Comparison of ENCODE assay signal across 1 cellular context in genomic region chr16:49158029-49158642, GRCh38.
A peak's percentile ranks its signal among the peaks of the same experiment; 100 is the strongest.
TF ChIP-seq lines count a peak whose summit lies in the region.

No MANE protein-coding gene starts in this region.

TF ChIP-seq in HepG2, 621 proteins besides CTCF, POLR2A, EP300 and RAD21 (continued from another document and continues in another):
- TF ChIP-seq HNRNPH1 (optimal IDR thresholded peaks at IDR 0.05; ENCODE audit: low read depth, low read length) (no peak), TBP (CRISPR knock-in tag; IDR thresholded peaks at IDR 0.05) (no peak), TCF7 (IDR thresholded peaks at IDR 0.05; ENCODE audit: low read depth) (no peak), CERS6 (CRISPR knock-in tag; IDR thresholded peaks at IDR 0.05) (peak; percentile 91; the same call in 1 of the 2 replicates), ZNF570 (CRISPR knock-in tag; IDR thresholded peaks at IDR 0.05; ENCODE audit: borderline replicate concordance) (0 out of 2 replicates have a peak, but pooled peaks have one; percentile 45), ZNF572 (CRISPR knock-in tag; IDR thresholded peaks at IDR 0.05) (no peak), ZMYM3 (CRISPR knock-in tag; IDR thresholded peaks at IDR 0.05) (no peak), ZBTB34 (CRISPR knock-in tag; IDR thresholded peaks at IDR 0.05) (peak; percentile 68; the same call in 1 of the 2 replicates), ZNF597 (CRISPR knock-in tag; IDR thresholded peaks at IDR 0.05) (no peak), ZNF615 (CRISPR knock-in tag; IDR thresholded peaks at IDR 0.05; ENCODE audit: borderline replicate concordance) (peak; percentile 79; the same call in 1 of the 2 replicates), SOX6 (IDR thresholded peaks at IDR 0.05) (no peak), SOX6 (CRISPR knock-in tag; IDR thresholded peaks at IDR 0.05) (no peak), ZNF446 (CRISPR knock-in tag; IDR thresholded peaks at IDR 0.05) (peak; percentile 94; the same call in 1 of the 2 replicates), CREBL2 (CRISPR knock-in tag; IDR thresholded peaks at IDR 0.05; ENCODE audit: borderline replicate concordance) (no peak), RARA (CRISPR knock-in tag; IDR thresholded peaks at IDR 0.05) (peak; percentile 86), USF2 (IDR thresholded peaks at IDR 0.05; ENCODE audit: low read depth, low read length) (no peak), USF2 (CRISPR knock-in tag; IDR thresholded peaks at IDR 0.05; ENCODE audit: borderline replicate concordance) (no peak), NFE2 (CRISPR knock-in tag; IDR thresholded peaks at IDR 0.05) (peak; percentile 68; the same call in 1 of the 2 replicates), ZBED4 (CRISPR knock-in tag; IDR thresholded peaks at IDR 0.05; ENCODE audit: borderline replicate concordance) (peak; percentile 94), DDIT3 (CRISPR knock-in tag; IDR thresholded peaks at IDR 0.05) (peak; percentile 57; the same call in 1 of the 2 replicates), IKZF4 (CRISPR knock-in tag; IDR thresholded peaks at IDR 0.05; ENCODE audit: borderline replicate concordance, low read depth, not compliant biosample characterization) (peak; percentile 91), ZNF577 (CRISPR knock-in tag; IDR thresholded peaks at IDR 0.05; ENCODE audit: borderline replicate concordance, low read depth) (no peak), MTERF4 (CRISPR knock-in tag; IDR thresholded peaks at IDR 0.05) (peak; percentile 77; the same call in 1 of the 2 replicates), NFIB (CRISPR knock-in tag; IDR thresholded peaks at IDR 0.05; ENCODE audit: borderline replicate concordance) (no peak), BRCA1 (CRISPR knock-in tag; IDR thresholded peaks at IDR 0.05) (peak; percentile 99), ZBTB4 (CRISPR knock-in tag; IDR thresholded peaks at IDR 0.05; ENCODE audit: borderline replicate concordance) (no peak), SALL2 (CRISPR knock-in tag; IDR thresholded peaks at IDR 0.05) (peak; percentile 76; the same call in 1 of the 2 replicates), SP2 (CRISPR knock-in tag; IDR thresholded peaks at IDR 0.05) (no peak), NCOA1 (CRISPR knock-in tag; IDR thresholded peaks at IDR 0.05) (no peak), ZNF513 (CRISPR knock-in tag; conservative IDR thresholded peaks at IDR 0.05) (no peak), ELF4 (CRISPR knock-in tag; IDR thresholded peaks at IDR 0.05; ENCODE audit: borderline replicate concordance) (0 out of 2 replicates have a peak, but pooled peaks have one; percentile 33), GMEB2 (CRISPR knock-in tag; IDR thresholded peaks at IDR 0.05; ENCODE audit: low read depth) (peak; percentile 53; the same call in 1 of the 2 replicates)
